8 cellular contexts compared by ENCODE assay signal in genomic region chr12:57521475-57522018, GRCh38. TPM values are rescaled to one million over a fixed set of nuclear protein-coding genes. Genes with fewer than 3 reads are reported as not detected.
DNase-seq lines count a peak whose midpoint lies in the region; ATAC-seq and TF ChIP-seq lines count a peak whose summit lies in the region.

No MANE protein-coding gene starts in this region.

- WGBS in prostate gland, result 25% methylated on average over 20 of the region's 20 CpGs

- H3K9me3 ChIP-seq in right atrium auricular region, result no peaks in the 10 kb centered on the region
- no peaks in the 10 kb centered on the region for H3K9me3 ChIP-seq in prostate gland

- no peak for ATAC-seq in activated naive CD4-positive, alpha-beta T cell treated with anti-CD3 and anti-CD28 coated beads, Interleukin-2, amount 50 U/mL, for 72 hours
- ATAC-seq in HG03460 (IDR thresholded peaks at IDR 0.05; ENCODE audit: unreplicated experiment) (no peak), HG02588 (IDR thresholded peaks at IDR 0.05; ENCODE audit: unreplicated experiment) (no peak), HG03521 (IDR thresholded peaks at IDR 0.05; ENCODE audit: unreplicated experiment) (no peak)

- TF ChIP-seq CTCF in right atrium auricular region (IDR thresholded peaks at IDR 0.05), result no peak
- peak in 1 of 4 experiments; percentile 6 for TF ChIP-seq CTCF in prostate gland (IDR thresholded peaks at IDR 0.05)

- H3K27me3 ChIP-seq in right atrium auricular region, result no peaks in the 10 kb centered on the region
- H3K27me3 ChIP-seq in prostate gland (replicated peaks; ENCODE audit: insufficient read depth), result no peaks in the 10 kb centered on the region

- TF ChIP-seq POLR2A in prostate gland (IDR thresholded peaks at IDR 0.05), result no peak

- H3K27ac Mint-ChIP-seq in activated naive CD4-positive, alpha-beta T cell treated with anti-CD3 and anti-CD28 coated beads, Interleukin-2, amount 50 U/mL, for 72 hours, result peak overlapping the region; percentile 100

- H3K27ac ChIP-seq in right atrium auricular region (peak overlapping the region; percentile 97 to 100), prostate gland (peak overlapping the region; percentile 99)

- intact Hi-C loops in prostate gland (cut with DNase I), result loop anchor here (5.0 kb wide), 1 partner anchor 86 kb away; no protein-coding TSS in a partner anchor

- peaks cover 42% of the 10 kb centered on the region for H3K36me3 ChIP-seq in right atrium auricular region
- H3K36me3 ChIP-seq in prostate gland, result peaks cover 5% of the 10 kb centered on the region in 2 donors

- peaks cover 24 to 38% of the 10 kb centered on the region in 2 donors for H3K36me3 Mint-ChIP-seq in activated naive CD4-positive, alpha-beta T cell treated with anti-CD3 and anti-CD28 coated beads, Interleukin-2, amount 50 U/mL, for 72 hours

- DNase-seq in DMS114 treated with DMSO at 0.1 percent for 48 hours (lab: John Stamatoyannopoulos, UW; ENCODE audit: unreplicated experiment), result peak; percentile 38
- peak; percentile 69 for DNase-seq in NCI-H2171 treated with DMSO at 0.1 percent for 48 hours (lab: John Stamatoyannopoulos, UW)
- peak in 1 of 2 donors; percentile 27 for DNase-seq in activated naive CD4-positive, alpha-beta T cell treated with anti-CD3 and anti-CD28 coated beads, Interleukin-2, amount 50 U/mL, for 72 hours (ENCODE audit: low spot score in 2 of 2)
- DNase-seq in right atrium auricular region (ENCODE audit: low spot score), result peak; percentile 68
- DNase-seq in prostate gland (ENCODE audit: low spot score), result peak; percentile 40

- H3K4me3 ChIP-seq in right atrium auricular region (peak overlapping the region; percentile 93 to 97), prostate gland (peak overlapping the region; percentile 85 to 87)

- no peaks in the 10 kb centered on the region for H3K9me3 Mint-ChIP-seq in activated naive CD4-positive, alpha-beta T cell treated with anti-CD3 and anti-CD28 coated beads, Interleukin-2, amount 50 U/mL, for 72 hours

- H3K4me1 ChIP-seq in right atrium auricular region (peaks cover 0 to 76% of the 10 kb centered on the region in 2 donors), prostate gland (replicated peaks) (peaks cover 25% of the 10 kb centered on the region)

RNA-seq across cellular contexts. Expression of gene MBD6, which starts 1.1 kb away (rescaled TPM):
- total RNA-seq in activated naive CD4-positive, alpha-beta T cell treated with anti-CD3 and anti-CD28 coated beads, Interleukin-2, amount 50 U/mL, for 72 hours, result 10 to 100 TPM; 66.4 to 77.5 TPM
- total RNA-seq in right atrium auricular region, result 10 to 100 TPM; 12.5 to 14.4 TPM
- 10 to 100 TPM; 54.5 to 92.1 TPM for total RNA-seq in prostate gland

RNA-seq across cellular contexts. Expression of gene DDIT3, which starts 1.2 kb away (rescaled TPM):
- total RNA-seq in activated naive CD4-positive, alpha-beta T cell treated with anti-CD3 and anti-CD28 coated beads, Interleukin-2, amount 50 U/mL, for 72 hours, result 10 to 100 TPM; 24.9 to 79.8 TPM
- total RNA-seq in right atrium auricular region, result 10 to 100 TPM; 19.8 to 25.0 TPM
- total RNA-seq in prostate gland, result 10 to 100 TPM; 39.0 to 51.8 TPM

RNA-seq across cellular contexts. Expression of gene DCTN2, which starts 25.4 kb away (rescaled TPM):
- total RNA-seq in activated naive CD4-positive, alpha-beta T cell treated with anti-CD3 and anti-CD28 coated beads, Interleukin-2, amount 50 U/mL, for 72 hours, result 100 to 1,000 TPM in 1 of 2 donors, 10 to 100 TPM in 1; 77.1 to 122 TPM
- total RNA-seq in right atrium auricular region, result 100 to 1,000 TPM; 109 to 114 TPM
- 100 to 1,000 TPM; 131 to 157 TPM for total RNA-seq in prostate gland

RNA-seq across cellular contexts. Expression of gene KIF5A, which starts 28.3 kb away (rescaled TPM):
- 1 to 10 TPM in 1 of 2 donors, under 1 TPM in 1; 0.75 to 3.4 TPM for total RNA-seq in activated naive CD4-positive, alpha-beta T cell treated with anti-CD3 and anti-CD28 coated beads, Interleukin-2, amount 50 U/mL, for 72 hours
- total RNA-seq in right atrium auricular region (under 1 TPM; 0.11 to 0.12 TPM), prostate gland (1 to 10 TPM in 1 of 2 donors, under 1 TPM in 1; 0.50 to 3.7 TPM)

RNA-seq across cellular contexts. Expression of gene MARS1, which starts 33.7 kb away (rescaled TPM):
- 100 to 1,000 TPM; 267 to 292 TPM for total RNA-seq in activated naive CD4-positive, alpha-beta T cell treated with anti-CD3 and anti-CD28 coated beads, Interleukin-2, amount 50 U/mL, for 72 hours
- total RNA-seq in right atrium auricular region (10 to 100 TPM; 36.9 to 41.0 TPM), prostate gland (10 to 100 TPM; 67.2 to 90.0 TPM)
